In genomic region chr13:58994077-58994476, GRCh38 we compare ENCODE assay signal across 25 cellular contexts.
"Had no signal": no experiment of that assay in that cellular context is flagged by ENCODE, and none has a peak within 500 bp of the region (broad histone marks: within the 10 kb centered on the region; RNA-seq: fewer than 3 reads in every experiment).

No MANE protein-coding gene starts in this region.

- H3K4me3 ChIP-seq: esophagus muscularis mucosa, lower lobe of right lung, ovary, psoas muscle, sigmoid colon, spleen, transverse colon, upper lobe of right lung, uterus had no signal

- H3K4me1 ChIP-seq: esophagus muscularis mucosa, lower lobe of right lung, psoas muscle, sigmoid colon, spleen, transverse colon, upper lobe of right lung, uterus had no signal

- H3K36me3 ChIP-seq: esophagus muscularis mucosa, lower lobe of right lung, ovary, sigmoid colon, spleen, transverse colon, upper lobe of right lung, uterus had no signal

- DNase-seq: cortex of kidney; effector CD8-positive, alpha-beta T cell; endodermal cell; foreskin keratinocyte; glutamatergic neuron; hypothalamus; immature natural killer cell; islet precursor cell; left ventricle myocardium superior; lower lobe of right lung; naive thymus-derived CD8-positive, alpha-beta T cell; nephron progenitor cell; occipital lobe; ovary; posterior cingulate gyrus; psoas muscle; right cardiac atrium; sigmoid colon; spleen; stimulated activated CD4-positive, alpha-beta T cell treated with anti-CD3 and anti-CD28 coated beads, Interleukin-2, amount 100 ng/mL, for 48 hours; stimulated activated naive B cell treated with anti-CD40 and anti-IgM and Interleukin-4, amounts not matched to agents 10 μg/mL and 1 μg/mL and 100 μg/mL, for 72 hours; transverse colon; upper lobe of right lung; uterus had no signal

- H3K27ac ChIP-seq: esophagus muscularis mucosa, foreskin keratinocyte, lower lobe of right lung, ovary, psoas muscle, sigmoid colon, spleen, transverse colon, upper lobe of right lung, uterus had no signal

- H3K9me3 ChIP-seq: esophagus muscularis mucosa, lower lobe of right lung, ovary, psoas muscle, sigmoid colon, spleen, transverse colon, upper lobe of right lung, uterus had no signal

- H3K27me3 ChIP-seq: esophagus muscularis mucosa, foreskin keratinocyte, ovary, sigmoid colon, spleen, transverse colon, upper lobe of right lung, uterus had no signal
